Comparison of ENCODE assay signal across 28 cellular contexts in genomic region chr16:296276-296675, GRCh38. TPM values are rescaled to one million over a fixed set of nuclear protein-coding genes. Genes with fewer than 3 reads are reported as not detected.
"Had no signal": no experiment of that assay in that cellular context is flagged by ENCODE, and none has a peak within 500 bp of the region (broad histone marks: within the 10 kb centered on the region; RNA-seq: fewer than 3 reads in every experiment).

No MANE protein-coding gene starts in this region.

- H3K4me3 ChIP-seq: cardiac muscle cell, SJCRH30 had no signal

- DNase-seq: activated CD4-positive, alpha-beta memory T cell treated with anti-CD3 and anti-CD28 coated beads for 36 hours; activated CD4-positive, alpha-beta T cell treated with anti-CD3 and anti-CD28 coated beads, Interleukin-2, amount 10 ng/mL, durations not matched to agents 7 days and 5 days; activated CD4-positive, CD25-positive, alpha-beta regulatory T cell; activated CD8-positive, alpha-beta memory T cell treated with anti-CD3 and anti-CD28 coated beads for 24 hours; activated gamma-delta T cell treated with Interleukin-2 at 50 U/mL for 16 hours; activated naive CD4-positive, alpha-beta T cell treated with anti-CD3 and anti-CD28 coated beads, Interleukin-2, amount 10 ng/mL, durations not matched to agents 7 days and 5 days; activated naive CD8-positive, alpha-beta T cell treated with anti-CD3 and anti-CD28 coated beads for 36 hours; activated T-cell treated with anti-CD3 and anti-CD28 coated beads, Interleukin-2, amount 50 U/mL, for 72 hours; brain microvascular endothelial cell; NCI-H1092 treated with DMSO at 0.1 percent for 48 hours; NCI-H1417 treated with DMSO at 0.1 percent for 48 hours; NCI-H187; NCI-H2081; NCI-H510A treated with DMSO at 0.1 percent for 48 hours; NCI-H69; NK-92 treated with Interleukin-12 subunit alpha and Interleukin-12 subunit beta, amount 100 ng/mL, for 24 hours; OCI-M1; Right ventricle myocardium superior; RPMI8226; SJCRH30; SK-N-SH; T-helper 1 cell had no signal

- H3K4me2 ChIP-seq: SK-N-SH had no signal

- H3K36me3 ChIP-seq: cardiac muscle cell had no signal

- H3K9me3 ChIP-seq: SJCRH30, SK-N-SH had no signal

- H3K27me3 ChIP-seq: brain microvascular endothelial cell, cardiac muscle cell, SJCRH30 had no signal

- H3K27ac ChIP-seq: brain microvascular endothelial cell, cardiac muscle cell, SJCRH30, VCaP had no signal

- H3K9ac ChIP-seq: SK-N-SH had no signal

- ATAC-seq: activated T-cell treated with anti-CD3 and anti-CD28 coated beads, Interleukin-2, amount 50 U/mL, for 72 hours had no signal

- H3K4me1 ChIP-seq: SJCRH30 had no signal

RNA-seq across cellular contexts. Expression of gene PDIA2, which starts 13.3 kb away (rescaled TPM):
- total RNA-seq: activated CD4-positive, alpha-beta memory T cell treated with anti-CD3 and anti-CD28 coated beads for 36 hours; activated CD4-positive, alpha-beta T cell treated with anti-CD3 and anti-CD28 coated beads, Interleukin-2, amount 10 ng/mL, durations not matched to agents 7 days and 5 days; activated naive CD8-positive, alpha-beta T cell treated with anti-CD3 and anti-CD28 coated beads for 36 hours; activated T-helper 2 cell treated with anti-CD3 and anti-CD28 coated beads, Interferon-gamma antibody, Interleukin-2, Interleukin-4, amounts not matched to agents 10 μg/mL and 5 μg/mL and 100 μg/mL, durations not matched to agents 14 hours and 24 hours and 36 hours; T-helper 2 cell treated with Interferon-gamma antibody and Interleukin-4, amounts not matched to agents 100 ng/mL and 5 ng/mL, for 36 hours had no signal

RNA-seq across cellular contexts. Expression of gene ARHGDIG, which starts 15.9 kb away (rescaled TPM):
- total RNA-seq: activated CD4-positive, alpha-beta memory T cell treated with anti-CD3 and anti-CD28 coated beads for 36 hours; activated CD4-positive, alpha-beta T cell treated with anti-CD3 and anti-CD28 coated beads, Interleukin-2, amount 10 ng/mL, durations not matched to agents 7 days and 5 days; activated naive CD8-positive, alpha-beta T cell treated with anti-CD3 and anti-CD28 coated beads for 36 hours; LHCN-M2; M059J; SJCRH30; T-helper 2 cell treated with Interferon-gamma antibody and Interleukin-4, amounts not matched to agents 100 ng/mL and 5 ng/mL, for 36 hours had no signal

RNA-seq across cellular contexts. Expression of gene RGS11, which starts 20.5 kb away (rescaled TPM):
- total RNA-seq: activated CD4-positive, alpha-beta T cell treated with anti-CD3 and anti-CD28 coated beads, Interleukin-2, amount 10 ng/mL, durations not matched to agents 7 days and 5 days; activated naive CD8-positive, alpha-beta T cell treated with anti-CD3 and anti-CD28 coated beads for 36 hours; M059J; SJCRH30 had no signal
